Comparison of ENCODE assay signal across 1 cellular context in genomic region chr9:109012876-109013677, GRCh38.
A peak's percentile ranks its signal among the peaks of the same experiment; 100 is the strongest.
TF ChIP-seq lines count a peak whose summit lies in the region.

Gene CTNNAL1 (minus strand): TSS chr9:109013499. CDS start chr9:109013442, 57 bp downstream.

TF ChIP-seq in K562, 482 proteins besides CTCF, POLR2A, EP300 and RAD21 (continued from another document):
- TF ChIP-seq ARID4B (CRISPR knock-in tag; IDR thresholded peaks at IDR 0.05) (peak; percentile 43; the same call in 1 of the 2 replicates), LCOR (CRISPR knock-in tag; IDR thresholded peaks at IDR 0.05) (0 out of 2 replicates have a peak, but pooled peaks have one; percentile 55), SIN3A (IDR thresholded peaks at IDR 0.05; ENCODE audit: borderline replicate concordance in 2 of 2, control insufficient read depth in 1 of 2, low read depth in 2 of 2, low read length in 2 of 2) (peak in 1 of 2 experiments; percentile 84; a peak in 1 of 4 replicates), L3MBTL2 (IDR thresholded peaks at IDR 0.05) (0 out of 2 replicates have a peak, but pooled peaks have one; percentile 3), POLR2AphosphoS5 (IDR thresholded peaks at IDR 0.05; ENCODE audit: control insufficient read depth, insufficient read depth, low read depth, low read length) (peak; percentile 77; the same call in 1 of the 2 replicates), ELF4 (CRISPR knock-in tag; IDR thresholded peaks at IDR 0.05) (no peak), GTF2B (IDR thresholded peaks at IDR 0.05; ENCODE audit: extremely low read depth, insufficient read length) (no peak), KDM5B (IDR thresholded peaks at IDR 0.05; ENCODE audit: insufficient replicate concordance, low read depth, low read length) (peak; percentile 89), FIP1L1 (IDR thresholded peaks at IDR 0.05; ENCODE audit: low read depth, low read length, poor library complexity, severe bottlenecking) (peak; percentile 59), CSDE1 (IDR thresholded peaks at IDR 0.05) (no peak), NKRF (IDR thresholded peaks at IDR 0.05; ENCODE audit: borderline replicate concordance) (no peak), POLR2G (IDR thresholded peaks at IDR 0.05; ENCODE audit: low read depth, low read length) (peak; percentile 93), IRF2 (CRISPR knock-in tag; IDR thresholded peaks at IDR 0.05) (no peak), CXXC5 (CRISPR knock-in tag; IDR thresholded peaks at IDR 0.05) (peak; percentile 77), E2F3 (CRISPR knock-in tag; IDR thresholded peaks at IDR 0.05) (peak; percentile 69; the same call in 1 of the 2 replicates)
